1 cellular context compared by ENCODE assay signal in genomic region chr4:174437324-174437723, GRCh38.
TF ChIP-seq lines count a peak whose summit lies in the region.

No MANE protein-coding gene starts in this region.

TF ChIP-seq in A549, 52 proteins besides CTCF, POLR2A, EP300 and RAD21 (continued from another document):
- TF ChIP-seq PBX3 (IDR thresholded peaks at IDR 0.05) (no peak), MAFK (IDR thresholded peaks at IDR 0.05; ENCODE audit: partially characterized antibody) (peak; percentile 95), BHLHE40 (IDR thresholded peaks at IDR 0.05; ENCODE audit: low read depth, low read length) (no peak), ELK1 (IDR thresholded peaks at IDR 0.05; ENCODE audit: low read depth, low read length) (no peak), RCOR1 (IDR thresholded peaks at IDR 0.05; ENCODE audit: low read depth, low read length) (no peak), SMC3 (IDR thresholded peaks at IDR 0.05) (peak; percentile 41; the same call in 2 of the 3 replicates), FOSB (CRISPR knock-in tag; IDR thresholded peaks at IDR 0.05) (no peak), NR3C1 (IDR thresholded peaks at IDR 0.05) (no peak), PHF8 (IDR thresholded peaks at IDR 0.05; ENCODE audit: borderline replicate concordance, low read depth) (no peak), HOXB13 (CRISPR knock-in tag; IDR thresholded peaks at IDR 0.05; ENCODE audit: low read depth) (no peak), TP53 (CRISPR knock-in tag; IDR thresholded peaks at IDR 0.05) (no peak), FOXS1 (CRISPR knock-in tag; IDR thresholded peaks at IDR 0.05) (no peak), ZNF302 (CRISPR knock-in tag; IDR thresholded peaks at IDR 0.05) (no peak), MAZ (IDR thresholded peaks at IDR 0.05; ENCODE audit: borderline replicate concordance, low read depth, low read length) (no peak), HEYL (CRISPR knock-in tag; IDR thresholded peaks at IDR 0.05) (no peak), MAX (IDR thresholded peaks at IDR 0.05) (peak; percentile 71), HMGXB4 (CRISPR knock-in tag; IDR thresholded peaks at IDR 0.05; ENCODE audit: borderline replicate concordance) (no peak)
